Comparison of ENCODE assay signal across 18 cellular contexts in genomic region chr5:133938039-133938821, GRCh38. TPM values are rescaled to one million over a fixed set of nuclear protein-coding genes. Genes with fewer than 3 reads are reported as not detected.
DNase-seq lines count a peak whose midpoint lies in the region; ATAC-seq and TF ChIP-seq lines count a peak whose summit lies in the region.
"Had no signal": no experiment of that assay in that cellular context is flagged by ENCODE, and none has a peak within 500 bp of the region (broad histone marks: within the 10 kb centered on the region; RNA-seq: fewer than 3 reads in every experiment).

No MANE protein-coding gene starts in this region.

- H3K27me3 Mint-ChIP-seq in stimulated activated naive B cell treated with anti-CD40 and anti-IgM and Interleukin-4, amounts not matched to agents 10 μg/mL and 1 μg/mL and 100 μg/mL, for 72 hours, result no peaks in the 10 kb centered on the region
- H3K27me3 Mint-ChIP-seq: activated CD8-positive, alpha-beta T cell treated with anti-CD3 and anti-CD28 coated beads for 36 hours had no signal

- TF ChIP-seq CTCF in OCI-LY7 (conservative IDR thresholded peaks at IDR 0.05; ENCODE audit: low read length) (no peak), fibroblast of pulmonary artery (IDR thresholded peaks at IDR 0.05; ENCODE audit: low read length, missing control alignments) (no peak)

- no peaks in the 10 kb centered on the region for H3K9me2 ChIP-seq in OCI-LY7 (ENCODE audit: insufficient read depth, low read length)

- no peak overlapping the region for H3K4me3 Mint-ChIP-seq in stimulated activated naive B cell treated with anti-CD40 and anti-IgM and Interleukin-4, amounts not matched to agents 10 μg/mL and 1 μg/mL and 100 μg/mL, for 72 hours
- H3K4me3 Mint-ChIP-seq: activated CD8-positive, alpha-beta T cell treated with anti-CD3 and anti-CD28 coated beads for 36 hours had no signal

- peak overlapping the region; percentile 44 for H3K27ac Mint-ChIP-seq in stimulated activated naive B cell treated with anti-CD40 and anti-IgM and Interleukin-4, amounts not matched to agents 10 μg/mL and 1 μg/mL and 100 μg/mL, for 72 hours
- H3K27ac Mint-ChIP-seq: activated CD8-positive, alpha-beta T cell treated with anti-CD3 and anti-CD28 coated beads for 36 hours had no signal

- POLR2A ChIA-PET in OCI-LY7 (lab: Charles Lee), result interaction anchor here (0.8 to 3.7 kb wide), 11 partner anchors 8 to 283 kb away, joined by 3 to 30 read pairs (median 4); no protein-coding TSS in a partner anchor

- no peaks in the 10 kb centered on the region for H3K79me2 ChIP-seq in OCI-LY7 (ENCODE audit: insufficient read depth, low read depth, low read length)

- H3K9me3 ChIP-seq in OCI-LY7 (ENCODE audit: low read length), result no peaks in the 10 kb centered on the region; the same call in 1 of the 2 replicates
- H3K9me3 ChIP-seq: prostate gland, transverse colon had no signal

- H3K4me1 Mint-ChIP-seq in stimulated activated naive B cell treated with anti-CD40 and anti-IgM and Interleukin-4, amounts not matched to agents 10 μg/mL and 1 μg/mL and 100 μg/mL, for 72 hours, result peaks cover 68 to 95% of the 10 kb centered on the region in 2 donors

- intact Hi-C loops in OCI-LY7 (cut with micrococcal nuclease; ENCODE audit: unreplicated experiment), result loop anchor here (5.0 to 10.0 kb wide), 2 partner anchors 831 to 1443 kb away; partner anchors contain the start of gene IRF1

- no peak for ATAC-seq in stimulated activated naive B cell treated with anti-CD40 and anti-IgM and Interleukin-4, amounts not matched to agents 10 μg/mL and 1 μg/mL and 100 μg/mL, for 72 hours (replicated peaks)
- ATAC-seq: activated CD8-positive, alpha-beta T cell treated with anti-CD3 and anti-CD28 coated beads for 36 hours had no signal

- DNase-seq in activated CD8-positive, alpha-beta memory T cell treated with anti-CD3 and anti-CD28 coated beads, Interleukin-2, amount 50 U/mL, for 48 hours, result peak; percentile 26
- DNase-seq in activated CD8-positive, alpha-beta memory T cell treated with anti-CD3 and anti-CD28 coated beads, Interleukin-2, amount 50 U/mL, for 4 hours, result no peak
- DNase-seq in OCI-LY7 (ENCODE audit: low spot score) (peak; percentile 79), fibroblast of pulmonary artery (ENCODE audit: low read depth) (peak; percentile 27), substantia nigra (lab: John Stamatoyannopoulos, UW) (no peak), C1 segment of cervical spinal cord (lab: John Stamatoyannopoulos, UW) (no peak), T-helper 9 cell (no peak)
- no peak for DNase-seq in stimulated activated naive B cell treated with anti-CD40 and anti-IgM and Interleukin-4, amounts not matched to agents 10 μg/mL and 1 μg/mL and 100 μg/mL, for 72 hours
- DNase-seq: activated CD8-positive, alpha-beta T cell treated with anti-CD3 and anti-CD28 coated beads for 36 hours; activated naive CD4-positive, alpha-beta T cell; brain microvascular endothelial cell; DMS153; effector CD4-positive, alpha-beta T cell; foreskin melanocyte; NCI-H2107; T-helper 2 cell; transverse colon had no signal

- H3K4me3 ChIP-seq in OCI-LY7 (ENCODE audit: low read depth, low read length, poor library complexity, severe bottlenecking) (peak overlapping the region; percentile 47), fibroblast of pulmonary artery (replicated peaks; ENCODE audit: low read depth, low read length) (no peak overlapping the region)
- H3K4me3 ChIP-seq: prostate gland, transverse colon had no signal

- no peaks in the 10 kb centered on the region for H3K36me3 ChIP-seq in OCI-LY7 (ENCODE audit: insufficient read depth, low read length)
- H3K36me3 ChIP-seq: brain microvascular endothelial cell, prostate gland, transverse colon had no signal

- H2AFZ ChIP-seq in OCI-LY7 (ENCODE audit: low read length), result peak overlapping the region; percentile 73

- BruUV-seq in OCI-LY7 (replicated peaks; lab: Mats Ljungman, UMichigan), result TSS peak; percentile 98

- peak overlapping the region; percentile 98 for H3K27ac ChIP-seq in OCI-LY7 (ENCODE audit: low read depth, low read length, poor library complexity, severe bottlenecking)
- H3K27ac ChIP-seq in substantia nigra (ENCODE audit: low read depth, low read length, poor library complexity, severe bottlenecking), result no peak overlapping the region
- H3K27ac ChIP-seq: brain microvascular endothelial cell, prostate gland, transverse colon had no signal

- H3K4me2 ChIP-seq in OCI-LY7 (ENCODE audit: low read length), result peak overlapping the region; percentile 73

- H3K36me3 Mint-ChIP-seq in stimulated activated naive B cell treated with anti-CD40 and anti-IgM and Interleukin-4, amounts not matched to agents 10 μg/mL and 1 μg/mL and 100 μg/mL, for 72 hours, result peaks cover 10 to 11% of the 10 kb centered on the region in 2 donors

- CTCF ChIA-PET in OCI-LY7 (lab: Charles Lee; ENCODE audit: unreplicated experiment), result interaction anchor here (0.6 to 1.4 kb wide), 3 partner anchors 14 to 199 kb away, joined by 3 to 5 read pairs (median 3); no protein-coding TSS in a partner anchor

- H3K4me1 ChIP-seq in OCI-LY7 (ENCODE audit: insufficient read depth, low read length, poor library complexity, severe bottlenecking), result peaks cover 94% of the 10 kb centered on the region
- H3K4me1 ChIP-seq: prostate gland had no signal

- H3K9me3 Mint-ChIP-seq in stimulated activated naive B cell treated with anti-CD40 and anti-IgM and Interleukin-4, amounts not matched to agents 10 μg/mL and 1 μg/mL and 100 μg/mL, for 72 hours, result peaks cover 9 to 17% of the 10 kb centered on the region in 2 donors

- H4K20me1 ChIP-seq in OCI-LY7 (ENCODE audit: insufficient read depth, low read length), result no peaks in the 10 kb centered on the region

RNA-seq across cellular contexts. Expression of gene C5orf15, which starts 30.2 kb away (rescaled TPM):
- 32.5 and 46.4 TPM in 2 replicates for total RNA-seq in OCI-LY7 (2014; rRNA removed; shearing (Covaris generic))
- total RNA-seq in OCI-LY7 (2022), result 32.2 and 39.2 TPM in 2 replicates

Comparison
In these comparisons a context has a peak if more than half of its experiments do, and no peak if none do; other contexts are left out.
1. DNase-seq: peak in activated CD8-positive, alpha-beta memory T cell treated with anti-CD3 and anti-CD28 coated beads, Interleukin-2, amount 50 U/mL, for 48 hours (single experiment), OCI-LY7 (single experiment) and fibroblast of pulmonary artery (single experiment); none in activated CD8-positive, alpha-beta memory T cell treated with anti-CD3 and anti-CD28 coated beads, Interleukin-2, amount 50 U/mL, for 4 hours (single experiment), stimulated activated naive B cell treated with anti-CD40 and anti-IgM and Interleukin-4, amounts not matched to agents 10 μg/mL and 1 μg/mL and 100 μg/mL, for 72 hours (single experiment), substantia nigra (0 of 49), C1 segment of cervical spinal cord (0 of 14) and T-helper 9 cell (single experiment).